Comparison of ENCODE assay signal across 14 cellular contexts in the genomic region with DNA sequence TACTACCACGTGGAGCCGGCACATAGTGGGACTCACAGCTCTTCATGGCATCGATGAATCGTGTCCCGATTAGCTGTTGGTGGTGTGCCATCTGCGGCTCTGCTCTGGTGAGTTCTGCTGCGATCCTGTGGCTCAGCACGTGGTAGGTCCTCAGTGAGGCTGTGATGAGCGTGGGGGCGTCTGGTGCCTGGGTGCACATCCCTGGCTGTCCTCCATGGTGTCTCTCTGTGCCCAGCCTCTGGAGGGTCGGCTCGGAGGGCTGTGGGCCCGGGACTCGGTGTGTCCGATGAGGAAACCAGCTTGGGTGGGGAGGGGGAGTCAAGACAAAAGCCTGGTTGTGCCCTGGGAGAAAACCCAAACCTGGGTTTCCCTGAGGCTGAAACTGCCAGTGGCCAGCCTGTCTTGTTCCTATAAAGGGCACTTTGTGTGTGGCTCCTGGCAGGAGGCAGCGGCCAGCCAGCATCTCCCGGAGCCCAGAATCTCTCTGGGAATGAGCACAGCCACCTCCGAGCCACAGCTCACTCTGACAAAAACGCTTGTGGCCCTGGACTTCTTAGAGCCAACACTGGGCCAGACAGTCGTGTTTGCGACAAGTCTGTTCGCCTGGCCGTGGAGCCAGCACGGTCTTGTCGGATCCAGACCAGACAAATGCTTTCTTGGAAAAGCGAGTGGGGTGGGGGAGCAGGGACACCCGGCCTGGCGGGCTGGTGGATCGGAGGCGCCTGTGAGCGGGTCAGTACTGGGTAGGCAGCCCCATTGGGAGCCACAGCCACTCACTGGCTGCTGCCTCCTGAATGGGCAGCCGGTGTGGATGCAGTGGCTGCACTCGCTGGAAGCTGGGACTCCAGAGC. TPM values are rescaled to one million over a fixed set of nuclear protein-coding genes. Genes with fewer than 3 reads are reported as not detected.
A peak's percentile ranks its signal among the peaks of the same experiment; 100 is the strongest.
DNase-seq lines count a peak whose midpoint lies in the region; ATAC-seq and TF ChIP-seq lines count a peak whose summit lies in the region.
"Had no signal": no experiment of that assay in that cellular context is flagged by ENCODE, and none has a peak within 500 bp of the region (broad histone marks: within the 10 kb centered on the region; RNA-seq: fewer than 3 reads in every experiment).

No MANE protein-coding gene starts in this region.

- peak overlapping the region; percentile 93 for H3K27ac Mint-ChIP-seq in chondrocyte (ENCODE audit: unreplicated experiment)
- no peak overlapping the region for H3K27ac Mint-ChIP-seq in natural killer cell
- H3K27ac Mint-ChIP-seq: activated T-cell treated with anti-CD3 and anti-CD28 coated beads, Interleukin-2, amount 50 U/mL, for 72 hours had no signal

- H3K4me3 Mint-ChIP-seq in chondrocyte (ENCODE audit: unreplicated experiment) (no peak overlapping the region), natural killer cell (no peak overlapping the region)
- H3K4me3 Mint-ChIP-seq: activated T-cell treated with anti-CD3 and anti-CD28 coated beads, Interleukin-2, amount 50 U/mL, for 72 hours had no signal

- TF ChIP-seq EP300 in stomach (IDR thresholded peaks at IDR 0.05): no peak

- TF ChIP-seq CTCF in chondrocyte (IDR thresholded peaks at IDR 0.05) (no peak), stomach (IDR thresholded peaks at IDR 0.05) (no peak), spleen (IDR thresholded peaks at IDR 0.05 in 8 of 11, conservative IDR thresholded peaks at IDR 0.05 in 3 of 11) (no peak), natural killer cell (IDR thresholded peaks at IDR 0.05) (no peak)

- H3K4me3 ChIP-seq in mesodermal cell (ENCODE audit: extremely low read depth, insufficient read depth, low read length, poor library complexity, severe bottlenecking) (no peak overlapping the region), stomach (no peak overlapping the region), spleen (no peak overlapping the region)
- H3K4me3 ChIP-seq: thyroid gland had no signal

- TF ChIP-seq POLR2A in stomach (IDR thresholded peaks at IDR 0.05) (no peak), spleen (IDR thresholded peaks at IDR 0.05) (no peak)

- H3K4me1 ChIP-seq in mesodermal cell (ENCODE audit: control insufficient read depth, insufficient read depth, low read length, poor library complexity, severe bottlenecking) (peaks cover 38% of the 10 kb centered on the region), stomach (peaks cover 29 to 96% (median 67%) of the 10 kb centered on the region in 4 donors), spleen (peaks cover 0 to 36% (median 8%) of the 10 kb centered on the region in 6 donors)

- in situ Hi-C loops in G401 (cut with HindIII; ENCODE audit: low sequenced_read_pairs): no loop called here

- H3K27ac ChIP-seq in mesodermal cell (ENCODE audit: low read depth, low read length, severe bottlenecking): peak overlapping the region; percentile 16
- H3K27ac ChIP-seq in stomach: peak overlapping the region in 4 of 5 donors; percentile 73 to 84 (median 79)
- no peak overlapping the region for H3K27ac ChIP-seq in spleen
- H3K27ac ChIP-seq: parathyroid adenoma had no signal

- intact Hi-C loops in stomach (cut with DNase I; ENCODE audit: low total_unique reads): no loop called here
- intact Hi-C loops in spleen (cut with DNase I; ENCODE audit: low total_unique reads): no loop called here
- intact Hi-C loops in natural killer cell (cut with micrococcal nuclease): no loop called here

- H3K27me3 ChIP-seq in stomach (no peaks in the 10 kb centered on the region), spleen (replicated peaks in 1 of 7) (no peaks in the 10 kb centered on the region)
- H3K27me3 ChIP-seq: thyroid gland had no signal

- H3K9me3 Mint-ChIP-seq in chondrocyte (ENCODE audit: low read depth): no peaks in the 10 kb centered on the region
- H3K9me3 Mint-ChIP-seq in natural killer cell: no peaks in the 10 kb centered on the region
- H3K9me3 Mint-ChIP-seq: activated T-cell treated with anti-CD3 and anti-CD28 coated beads, Interleukin-2, amount 50 U/mL, for 72 hours had no signal

- DNase-seq in G401 (ENCODE audit: low spot score): peak; percentile 18
- DNase-seq in chondrocyte (ENCODE audit: low spot score): no peak
- no peak for DNase-seq in stomach
- no peak for DNase-seq in spleen
- no peak for DNase-seq in natural killer cell
- DNase-seq: activated T-cell treated with anti-CD3 and anti-CD28 coated beads, Interleukin-2, amount 50 U/mL, for 72 hours; NCI-H2081 treated with DMSO at 0.1 percent for 48 hours; NCI-H774; stimulated activated CD4-positive, alpha-beta T cell treated with anti-CD3 and anti-CD28 coated beads, Interleukin-15, amount 100 ng/mL, for 24 hours; thyroid gland had no signal

- WGBS in mesodermal cell (ENCODE audit: insufficient coverage in 2 of 2), 2 experiments: 91 to 95% methylated on average over 16 to 33 of the region's 33 CpGs
- 75 to 85% (median 84%) methylated on average over 22 to 33 of the region's 33 CpGs for WGBS in stomach, 5 donors
- WGBS in spleen, 5 donors: 86 to 95% (median 93%) methylated on average over 24 to 33 of the region's 33 CpGs

- H3K4me1 Mint-ChIP-seq in chondrocyte (ENCODE audit: low read depth): peaks cover 98% of the 10 kb centered on the region
- H3K4me1 Mint-ChIP-seq in natural killer cell: no peaks in the 10 kb centered on the region

- H3K36me3 Mint-ChIP-seq in chondrocyte (ENCODE audit: low read depth) (peaks cover 22% of the 10 kb centered on the region), natural killer cell (no peaks in the 10 kb centered on the region)

- H3K27me3 Mint-ChIP-seq in chondrocyte (ENCODE audit: low read depth): no peaks in the 10 kb centered on the region
- peaks cover 0 to 4% of the 10 kb centered on the region in 2 donors for H3K27me3 Mint-ChIP-seq in natural killer cell (ENCODE audit: low read depth in 2 of 2)

- H3K36me3 ChIP-seq in mesodermal cell (ENCODE audit: control insufficient read depth, insufficient read depth, low read length) (peaks cover 16% of the 10 kb centered on the region), stomach (no peaks in the 10 kb centered on the region), spleen (no peaks in the 10 kb centered on the region)
- H3K36me3 ChIP-seq: thyroid gland had no signal

- H3K9me3 ChIP-seq in mesodermal cell (ENCODE audit: control insufficient read depth, low read length): no peaks in the 10 kb centered on the region
- H3K9me3 ChIP-seq in stomach: no peaks in the 10 kb centered on the region
- no peaks in the 10 kb centered on the region for H3K9me3 ChIP-seq in spleen
- H3K9me3 ChIP-seq: thyroid gland had no signal

- ATAC-seq in GM21576 (IDR thresholded peaks at IDR 0.05; ENCODE audit: unreplicated experiment) (no peak), natural killer cell (no peak), GM18907 (IDR thresholded peaks at IDR 0.05; ENCODE audit: unreplicated experiment) (no peak)
- ATAC-seq: activated T-cell treated with anti-CD3 and anti-CD28 coated beads, Interleukin-2, amount 50 U/mL, for 72 hours had no signal

RNA-seq across cellular contexts. Expression of gene SPSB1, which starts 31.8 kb away (rescaled TPM):
- 25.1 and 38.8 TPM in 2 replicates for total RNA-seq in G401 (2014; rRNA removed; shearing (Covaris generic))
- total RNA-seq in chondrocyte (164 to 184 TPM (median 173 TPM) in 3 replicates), stomach (10 to 100 TPM in 4 of 5 donors, 1 to 10 TPM in 1; 2.3 to 28.7 (median 15.1) TPM), spleen (1 to 10 TPM; 2.4 to 7.9 (median 5.3) TPM), natural killer cell (1 to 10 TPM in 2 of 3 donors, under 1 TPM in 1; 0.82 to 3.0 (median 1.5) TPM)
- polyA plus RNA-seq in mesodermal cell (2013, experiment 1 of 2): 17.3 TPM
- 14.6 TPM for polyA plus RNA-seq in mesodermal cell (2013, experiment 2 of 2)
- polyA plus RNA-seq in stomach (10 to 100 TPM in 2 of 3 donors, 1 to 10 TPM in 1; 9.4 to 26.3 (median 14.7) TPM), spleen (1 to 10 TPM; 1.3 to 3.4 (median 2.7) TPM)

Comparison
In these comparisons a context has a peak if more than half of its experiments do, and no peak if none do; other contexts are left out.
1. H3K27ac ChIP-seq: peak in mesodermal cell (single experiment) and stomach (4 of 5); none in spleen (0 of 8).